In genomic region chr12:117857632-117858274, GRCh38 we compare ENCODE assay signal across 9 cellular contexts.
DNase-seq lines count a peak whose midpoint lies in the region; ATAC-seq, FAIRE-seq and TF ChIP-seq lines count a peak whose summit lies in the region.
"Had no signal": no experiment of that assay in that cellular context is flagged by ENCODE, and none has a peak within 500 bp of the region (broad histone marks: within the 10 kb centered on the region; RNA-seq: fewer than 3 reads in every experiment).

No MANE protein-coding gene starts in this region.

- 47 to 50% methylated on average over 6 of the region's 6 CpGs for WGBS in heart right ventricle, 2 donors

- no peaks in the 10 kb centered on the region for H3K36me3 Mint-ChIP-seq in CD4-positive, CD25-positive, alpha-beta regulatory T cell
- no peaks in the 10 kb centered on the region for H3K36me3 Mint-ChIP-seq in activated T-helper 1 cell treated with anti-CD3 and anti-CD28 coated beads, Interleukin-12 subunit alpha, Interleukin-12 subunit beta, Interleukin-2, Interleukin-4 antibody, amounts not matched to agents 30 ng/mL and 10 ng/mL and 1 ng/mL, durations not matched to agents 14 hours and 24 hours and 36 hours (ENCODE audit: low read depth)
- H3K36me3 Mint-ChIP-seq: IgD-negative memory B cell had no signal

- no peaks in the 10 kb centered on the region for H3K27me3 ChIP-seq in CD4-positive, CD25-positive, alpha-beta regulatory T cell (ENCODE audit: control insufficient read depth, insufficient read depth, low read length)
- peaks cover 0 to 44% (median 10%) of the 10 kb centered on the region in 7 donors for H3K27me3 ChIP-seq in heart right ventricle

- peaks cover 0 to 7% (median 0%) of the 10 kb centered on the region in 7 donors for H3K9me3 Mint-ChIP-seq in CD4-positive, CD25-positive, alpha-beta regulatory T cell
- no peaks in the 10 kb centered on the region for H3K9me3 Mint-ChIP-seq in activated T-helper 1 cell treated with anti-CD3 and anti-CD28 coated beads, Interleukin-12 subunit alpha, Interleukin-12 subunit beta, Interleukin-2, Interleukin-4 antibody, amounts not matched to agents 30 ng/mL and 10 ng/mL and 1 ng/mL, durations not matched to agents 14 hours and 24 hours and 36 hours

- H3K4me3 ChIP-seq in CD4-positive, CD25-positive, alpha-beta regulatory T cell (ENCODE audit: low read depth, low read length), result no peak overlapping the region
- no peak overlapping the region for H3K4me3 ChIP-seq in heart right ventricle

- DNase-seq in CD4-positive, CD25-positive, alpha-beta regulatory T cell, result peak in 2 of 3 donors; percentile 27 to 61
- peak; percentile 40 for DNase-seq in H54 (ENCODE audit: insufficient read length, low spot score)
- DNase-seq in OCI-M1 (lab: John Stamatoyannopoulos, UW), result peak; percentile 62
- DNase-seq in activated T-helper 1 cell treated with anti-CD3 and anti-CD28 coated beads, Interleukin-12 subunit alpha, Interleukin-12 subunit beta, Interleukin-2, Interleukin-4 antibody, amounts not matched to agents 30 ng/mL and 10 ng/mL and 1 ng/mL, durations not matched to agents 14 hours and 24 hours and 36 hours (ENCODE audit: low spot score), result peak; percentile 37
- peak in 1 of 2 donors; percentile 7 for DNase-seq in heart right ventricle
- peak; percentile 25 to 54 (median 38) for DNase-seq in stimulated activated CD4-positive, alpha-beta T cell treated with anti-CD3 and anti-CD28 coated beads, Interleukin-1b, Interleukin-23, amount 100 ng/mL, for 24 hours (ENCODE audit: low read depth in 4 of 4, low spot score in 1 of 4)

- peak in 1 of 2 donors; percentile 50 for ATAC-seq in CD4-positive, CD25-positive, alpha-beta regulatory T cell (ENCODE audit: low read depth in 2 of 2)
- no peak for ATAC-seq in heart right ventricle
- ATAC-seq in HG02852 (IDR thresholded peaks at IDR 0.05; ENCODE audit: unreplicated experiment), result no peak
- no peak for ATAC-seq in HG02870 (IDR thresholded peaks at IDR 0.05; ENCODE audit: unreplicated experiment)

- peaks cover 0 to 7% of the 10 kb centered on the region in 2 experiments for H3K9me3 ChIP-seq in CD4-positive, CD25-positive, alpha-beta regulatory T cell (ENCODE audit: control insufficient read depth in 2 of 2, low read length in 2 of 2)
- H3K9me3 ChIP-seq in heart right ventricle, result peaks cover 0 to 13% (median 0%) of the 10 kb centered on the region in 11 donors

- no peak for TF ChIP-seq POLR2A in H54 (IDR thresholded peaks at IDR 0.05; ENCODE audit: low read depth, low read length)

- no peaks in the 10 kb centered on the region for H3K4me1 Mint-ChIP-seq in CD4-positive, CD25-positive, alpha-beta regulatory T cell
- H3K4me1 Mint-ChIP-seq in activated T-helper 1 cell treated with anti-CD3 and anti-CD28 coated beads, Interleukin-12 subunit alpha, Interleukin-12 subunit beta, Interleukin-2, Interleukin-4 antibody, amounts not matched to agents 30 ng/mL and 10 ng/mL and 1 ng/mL, durations not matched to agents 14 hours and 24 hours and 36 hours (ENCODE audit: low read depth), result no peaks in the 10 kb centered on the region
- H3K4me1 Mint-ChIP-seq: IgD-negative memory B cell had no signal

- no peaks in the 10 kb centered on the region for H3K27me3 Mint-ChIP-seq in CD4-positive, CD25-positive, alpha-beta regulatory T cell
- H3K27me3 Mint-ChIP-seq in activated T-helper 1 cell treated with anti-CD3 and anti-CD28 coated beads, Interleukin-12 subunit alpha, Interleukin-12 subunit beta, Interleukin-2, Interleukin-4 antibody, amounts not matched to agents 30 ng/mL and 10 ng/mL and 1 ng/mL, durations not matched to agents 14 hours and 24 hours and 36 hours (ENCODE audit: insufficient read depth), result no peaks in the 10 kb centered on the region

- no peak for FAIRE-seq in H54 (lab: Jason Lieb, UNC)

- no peak overlapping the region for H3K27ac ChIP-seq in CD4-positive, CD25-positive, alpha-beta regulatory T cell (ENCODE audit: insufficient read depth, low read length, poor library complexity, severe bottlenecking)
- H3K27ac ChIP-seq in heart right ventricle, result no peak overlapping the region

- peak in 8 of 9 donors; percentile 43 to 71 (median 50) for TF ChIP-seq CTCF in heart right ventricle (IDR thresholded peaks at IDR 0.05)

- peaks cover 3% of the 10 kb centered on the region for H3K4me1 ChIP-seq in CD4-positive, CD25-positive, alpha-beta regulatory T cell (ENCODE audit: control insufficient read depth, insufficient read depth, low read length, poor library complexity, severe bottlenecking)
- no peaks in the 10 kb centered on the region for H3K4me1 ChIP-seq in heart right ventricle

- no peaks in the 10 kb centered on the region for H3K36me3 ChIP-seq in CD4-positive, CD25-positive, alpha-beta regulatory T cell (ENCODE audit: control insufficient read depth, insufficient read depth, low read length)
- no peaks in the 10 kb centered on the region for H3K36me3 ChIP-seq in heart right ventricle

- no peak overlapping the region for H3K4me3 Mint-ChIP-seq in CD4-positive, CD25-positive, alpha-beta regulatory T cell
- no peak overlapping the region for H3K4me3 Mint-ChIP-seq in activated T-helper 1 cell treated with anti-CD3 and anti-CD28 coated beads, Interleukin-12 subunit alpha, Interleukin-12 subunit beta, Interleukin-2, Interleukin-4 antibody, amounts not matched to agents 30 ng/mL and 10 ng/mL and 1 ng/mL, durations not matched to agents 14 hours and 24 hours and 36 hours
- H3K4me3 Mint-ChIP-seq: IgD-negative memory B cell had no signal

- H3K27ac Mint-ChIP-seq in CD4-positive, CD25-positive, alpha-beta regulatory T cell, result no peak overlapping the region
- H3K27ac Mint-ChIP-seq in activated T-helper 1 cell treated with anti-CD3 and anti-CD28 coated beads, Interleukin-12 subunit alpha, Interleukin-12 subunit beta, Interleukin-2, Interleukin-4 antibody, amounts not matched to agents 30 ng/mL and 10 ng/mL and 1 ng/mL, durations not matched to agents 14 hours and 24 hours and 36 hours, result no peak overlapping the region

- intact Hi-C loops in activated T-helper 1 cell treated with anti-CD3 and anti-CD28 coated beads, Interleukin-12 subunit alpha, Interleukin-12 subunit beta, Interleukin-2, Interleukin-4 antibody, amounts not matched to agents 30 ng/mL and 10 ng/mL and 1 ng/mL, durations not matched to agents 14 hours and 24 hours and 36 hours (cut with micrococcal nuclease), result no loop called here
- intact Hi-C loops in heart right ventricle (cut with DNase I), result no loop called here
